8 cellular contexts compared by ENCODE assay signal in genomic region chr1:67347688-67348472, GRCh38. TPM values are rescaled to one million over a fixed set of nuclear protein-coding genes. Genes with fewer than 3 reads are reported as not detected.
DNase-seq lines count a peak whose midpoint lies in the region; ATAC-seq and TF ChIP-seq lines count a peak whose summit lies in the region.

No MANE protein-coding gene starts in this region.

- peaks cover 31% of the 10 kb centered on the region for H3K4me1 Mint-ChIP-seq in activated naive CD4-positive, alpha-beta T cell treated with anti-CD3 and anti-CD28 coated beads for 36 hours (ENCODE audit: low read depth)

- no peaks in the 10 kb centered on the region for H3K9me3 ChIP-seq in mucosa of descending colon

- H3K4me3 ChIP-seq in epithelial cell of proximal tubule (ENCODE audit: low read depth, low read length) (no peak overlapping the region), mucosa of descending colon (no peak overlapping the region)

- no peaks in the 10 kb centered on the region for H3K27me3 Mint-ChIP-seq in activated naive CD4-positive, alpha-beta T cell treated with anti-CD3 and anti-CD28 coated beads for 36 hours (ENCODE audit: low read depth)

- ATAC-seq in mucosa of descending colon (peak; percentile 64), GM18867 (IDR thresholded peaks at IDR 0.05; ENCODE audit: unreplicated experiment) (no peak), GM19467 (IDR thresholded peaks at IDR 0.05; ENCODE audit: unreplicated experiment) (no peak)

- no peaks in the 10 kb centered on the region for H3K9me3 Mint-ChIP-seq in activated naive CD4-positive, alpha-beta T cell treated with anti-CD3 and anti-CD28 coated beads for 36 hours

- POLR2A ChIA-PET in RWPE1 (lab: Yijun Ruan, JAX; ENCODE audit: low non-redundant PET): interaction anchor here (0.6 kb wide), 1 partner anchor 31 kb away, joined by 3 read pairs; no protein-coding TSS in a partner anchor

- peak overlapping the region; percentile 10 for H3K27ac Mint-ChIP-seq in activated naive CD4-positive, alpha-beta T cell treated with anti-CD3 and anti-CD28 coated beads for 36 hours

- peak; percentile 48 for DNase-seq in activated naive CD4-positive, alpha-beta T cell treated with anti-CD3 and anti-CD28 coated beads for 36 hours
- no peak for DNase-seq in activated naive CD4-positive, alpha-beta T cell treated with anti-CD3 and anti-CD28 coated beads, Interleukin-2, amount 50 U/mL, for 16 hours
- DNase-seq in LHCN-M2 (ENCODE audit: low read depth) (peak; percentile 53), RWPE1 (ENCODE audit: low spot score) (peak; percentile 86), epithelial cell of proximal tubule (ENCODE audit: low read depth) (no peak), mucosa of descending colon (peak in 2 of 3 donors; percentile 31 to 59)

- intact Hi-C loops in activated naive CD4-positive, alpha-beta T cell treated with anti-CD3 and anti-CD28 coated beads for 36 hours (cut with micrococcal nuclease): loop anchor here (1.0 to 2.0 kb wide), 2 partner anchors 141 to 152 kb away; no protein-coding TSS in a partner anchor
- intact Hi-C loops in mucosa of descending colon (cut with DNase I, micrococcal nuclease): loop anchor here in 1 of 2 donors (5.0 kb wide), 1 partner anchor 154 kb away; no protein-coding TSS in a partner anchor

- no peaks in the 10 kb centered on the region for H3K4me1 ChIP-seq in mucosa of descending colon (ENCODE audit: low read depth)

- peaks cover 62% of the 10 kb centered on the region for H3K36me3 Mint-ChIP-seq in activated naive CD4-positive, alpha-beta T cell treated with anti-CD3 and anti-CD28 coated beads for 36 hours (ENCODE audit: low read depth)

- peak; percentile 72 for TF ChIP-seq CTCF in RWPE1 (conservative IDR thresholded peaks at IDR 0.05; ENCODE audit: low read depth)
- peak; percentile 87 for TF ChIP-seq CTCF in epithelial cell of proximal tubule (conservative IDR thresholded peaks at IDR 0.05; ENCODE audit: low read depth, low read length)
- peak; percentile 29 for TF ChIP-seq CTCF in mucosa of descending colon (IDR thresholded peaks at IDR 0.05)

- no peaks in the 10 kb centered on the region for H3K36me3 ChIP-seq in mucosa of descending colon (ENCODE audit: low read depth)

- peak overlapping the region; percentile 86 for H3K27ac ChIP-seq in RWPE1

- no peak overlapping the region for H3K4me3 Mint-ChIP-seq in activated naive CD4-positive, alpha-beta T cell treated with anti-CD3 and anti-CD28 coated beads for 36 hours

- CTCF ChIA-PET in activated naive CD4-positive, alpha-beta T cell treated with anti-CD3 and anti-CD28 coated beads for 36 hours (lab: Charles Lee): interaction anchor here (0.6 to 2.7 kb wide), 8 partner anchors 8 to 153 kb away, joined by 3 to 9 read pairs (median 4); no protein-coding TSS in a partner anchor
- CTCF ChIA-PET in RWPE1 (lab: Yijun Ruan, JAX): interaction anchor here (0.6 to 2.2 kb wide), 14 partner anchors 8 to 349 kb away, joined by 3 to 14 read pairs (median 4); no protein-coding TSS in a partner anchor

RNA-seq across cellular contexts. Expression of gene IL12RB2, which starts 40.2 kb away (rescaled TPM):
- total RNA-seq in activated naive CD4-positive, alpha-beta T cell treated with anti-CD3 and anti-CD28 coated beads for 36 hours: 10 to 100 TPM; 76.5 to 82.9 TPM
- total RNA-seq in LHCN-M2 (2014; rRNA removed) (not detected in 2 replicates), epithelial cell of proximal tubule (0.72 and 1.3 TPM in 2 replicates), mucosa of descending colon (1 to 10 TPM in 1 of 3 donors, under 1 TPM in 2; 0.55 to 1.7 (median 0.92) TPM)
- polyA plus RNA-seq in LHCN-M2 (2012): 0.11 TPM

Comparison
In these comparisons a context has a peak if more than half of its experiments do, and no peak if none do; other contexts are left out.
1. DNase-seq: peak in activated naive CD4-positive, alpha-beta T cell treated with anti-CD3 and anti-CD28 coated beads for 36 hours (single experiment), LHCN-M2 (single experiment), RWPE1 (single experiment) and mucosa of descending colon (2 of 3); none in activated naive CD4-positive, alpha-beta T cell treated with anti-CD3 and anti-CD28 coated beads, Interleukin-2, amount 50 U/mL, for 16 hours (single experiment) and epithelial cell of proximal tubule (single experiment).
2. CTCF ChIP-seq: peak in every context shown above with its lines; median percentile 87 in epithelial cell of proximal tubule; 72 in RWPE1; 29 in mucosa of descending colon.
3. RNA of gene IL12RB2, which starts 40.2 kb away (total RNA-seq): 76.5 to 82.9 TPM in activated naive CD4-positive, alpha-beta T cell treated with anti-CD3 and anti-CD28 coated beads for 36 hours; 0.72 to 1.3 TPM in epithelial cell of proximal tubule, 0.55 to 1.7 TPM in mucosa of descending colon and not detected in LHCN-M2; every median in the first group is over 10 times any median in the second.